17 cellular contexts compared by ENCODE assay signal in genomic region chr6:160379464-160379863, GRCh38. TPM values are rescaled to one million over a fixed set of nuclear protein-coding genes. Genes with fewer than 3 reads are reported as not detected.
A peak's percentile ranks its signal among the peaks of the same experiment; 100 is the strongest.
DNase-seq lines count a peak whose midpoint lies in the region; ATAC-seq and TF ChIP-seq lines count a peak whose summit lies in the region.
"Had no signal": no experiment of that assay in that cellular context is flagged by ENCODE, and none has a peak within 500 bp of the region (broad histone marks: within the 10 kb centered on the region; RNA-seq: fewer than 3 reads in every experiment).

No MANE protein-coding gene starts in this region.

- H3K36me3 ChIP-seq in HEK293 (ENCODE audit: control insufficient read depth in 2 of 2, insufficient read depth in 1 of 2, low read length in 2 of 2) = no peaks in the 10 kb centered on the region
- no peaks in the 10 kb centered on the region for H3K36me3 ChIP-seq in gastroesophageal sphincter
- no peaks in the 10 kb centered on the region for H3K36me3 ChIP-seq in thoracic aorta
- H3K36me3 ChIP-seq: ascending aorta had no signal

- CTCF ChIA-PET in HEK293 (lab: Yijun Ruan, JAX) = no interaction called here

- TF ChIP-seq POLR2A in gastroesophageal sphincter (IDR thresholded peaks at IDR 0.05) = no peak

- H3K4me3 ChIP-seq in HEK293 (ENCODE audit: low read depth, low read length) (no peak overlapping the region), gastroesophageal sphincter (no peak overlapping the region), thoracic aorta (peak overlapping the region; percentile 16)

- H3K9me3 ChIP-seq in HEK293 (ENCODE audit: control insufficient read depth, insufficient read depth, low read depth, low read length) (no peaks in the 10 kb centered on the region), gastroesophageal sphincter (peaks cover 0 to 13% (median 0%) of the 10 kb centered on the region in 3 donors), thoracic aorta (no peaks in the 10 kb centered on the region)

- H3K27me3 ChIP-seq in gastroesophageal sphincter = no peaks in the 10 kb centered on the region
- no peaks in the 10 kb centered on the region for H3K27me3 ChIP-seq in thoracic aorta (replicated peaks; ENCODE audit: insufficient read depth)
- H3K27me3 ChIP-seq: ascending aorta had no signal

- peaks cover 14% of the 10 kb centered on the region for H3K9me3 Mint-ChIP-seq in nephron progenitor cell
- H3K9me3 Mint-ChIP-seq: neural crest cell had no signal

- H3K4me1 Mint-ChIP-seq in nephron progenitor cell = no peaks in the 10 kb centered on the region
- H3K4me1 Mint-ChIP-seq: CD14-positive monocyte, neural crest cell had no signal

- H3K4me1 ChIP-seq in HEK293 (ENCODE audit: control insufficient read depth, insufficient read depth, low read length) (no peaks in the 10 kb centered on the region), gastroesophageal sphincter (peaks cover 0 to 6% (median 3%) of the 10 kb centered on the region in 3 donors), thoracic aorta (ENCODE audit: control insufficient read depth in 1 of 2, low read depth in 2 of 2) (peaks cover 19 to 74% of the 10 kb centered on the region in 2 donors)

- no peak for TF ChIP-seq EP300 in gastroesophageal sphincter (IDR thresholded peaks at IDR 0.05)

- ATAC-seq in gastroesophageal sphincter = peak; percentile 62
- peak; percentile 67 for ATAC-seq in thoracic aorta (ENCODE audit: insufficient number of reproducible peaks, low FRiP score, low read depth)
- ATAC-seq in GM21576 (IDR thresholded peaks at IDR 0.05; ENCODE audit: unreplicated experiment) = no peak

- no peaks in the 10 kb centered on the region for H3K36me3 Mint-ChIP-seq in nephron progenitor cell (ENCODE audit: low read depth)
- H3K36me3 Mint-ChIP-seq: CD14-positive monocyte had no signal

- DNase-seq in astrocyte of the hippocampus (ENCODE audit: low read depth, low spot score) (peak; percentile 10), thoracic aorta (ENCODE audit: low spot score) (no peak), nephron progenitor cell (no peak)
- DNase-seq in activated naive CD4-positive, alpha-beta T cell treated with Interleukin-2 at 50 U/mL for 16 hours = no peak
- DNase-seq: activated gamma-delta T cell, H7, NCI-H1048, SHP77, T-helper 2 cell had no signal

- TF ChIP-seq CTCF in HEK293 (tag by site-specific recombination; IDR thresholded peaks at IDR 0.05) = no peak
- TF ChIP-seq CTCF in gastroesophageal sphincter (IDR thresholded peaks at IDR 0.05) = no peak
- TF ChIP-seq CTCF in thoracic aorta (IDR thresholded peaks at IDR 0.05) = no peak
- TF ChIP-seq CTCF in nephron progenitor cell (IDR thresholded peaks at IDR 0.05) = no peak

- H3K27ac ChIP-seq in HEK293 (ENCODE audit: extremely low read depth, low read depth, low read length) (no peak overlapping the region), gastroesophageal sphincter (no peak overlapping the region), thoracic aorta (peak overlapping the region; percentile 54 to 73)

- peaks cover 11% of the 10 kb centered on the region for H3K27me3 Mint-ChIP-seq in nephron progenitor cell (ENCODE audit: low read depth, poor library complexity)

- POLR2A ChIA-PET in HEK293 (lab: Yijun Ruan, JAX) = no interaction called here

- H3K4me3 Mint-ChIP-seq in nephron progenitor cell = no peak overlapping the region
- H3K4me3 Mint-ChIP-seq: CD14-positive monocyte, neural crest cell had no signal

- H3K27ac Mint-ChIP-seq in nephron progenitor cell = no peak overlapping the region
- H3K27ac Mint-ChIP-seq: CD14-positive monocyte had no signal

TF ChIP-seq in HEK293, 187 proteins besides CTCF, POLR2A, EP300 and RAD21:
- TF ChIP-seq ZNF580 (tag by site-specific recombination; IDR thresholded peaks at IDR 0.05) (no peak), ZNF555 (tag by site-specific recombination; conservative IDR thresholded peaks at IDR 0.05) (0 out of 2 replicates have a peak, but pooled peaks have one; percentile 4)

RNA-seq across cellular contexts. Expression of gene SLC22A3, which starts 31.3 kb away (rescaled TPM):
- 10 to 100 TPM; 11.8 to 31.0 (median 22.3) TPM for total RNA-seq in gastroesophageal sphincter
- 100 to 1,000 TPM in 1 of 2 donors, 10 to 100 TPM in 1; 91.5 to 144 TPM for total RNA-seq in thoracic aorta
- total RNA-seq: dermis microvascular lymphatic vessel endothelial cell, lung microvascular endothelial cell had no signal

Comparison
In these comparisons a context has a peak if more than half of its experiments do, and no peak if none do; other contexts are left out.
1. H3K27ac ChIP-seq: peak in thoracic aorta (2 of 2); none in HEK293 (single experiment) and gastroesophageal sphincter (0 of 4).